ENCODE assay signal across 20 cellular contexts in the genomic region with DNA sequence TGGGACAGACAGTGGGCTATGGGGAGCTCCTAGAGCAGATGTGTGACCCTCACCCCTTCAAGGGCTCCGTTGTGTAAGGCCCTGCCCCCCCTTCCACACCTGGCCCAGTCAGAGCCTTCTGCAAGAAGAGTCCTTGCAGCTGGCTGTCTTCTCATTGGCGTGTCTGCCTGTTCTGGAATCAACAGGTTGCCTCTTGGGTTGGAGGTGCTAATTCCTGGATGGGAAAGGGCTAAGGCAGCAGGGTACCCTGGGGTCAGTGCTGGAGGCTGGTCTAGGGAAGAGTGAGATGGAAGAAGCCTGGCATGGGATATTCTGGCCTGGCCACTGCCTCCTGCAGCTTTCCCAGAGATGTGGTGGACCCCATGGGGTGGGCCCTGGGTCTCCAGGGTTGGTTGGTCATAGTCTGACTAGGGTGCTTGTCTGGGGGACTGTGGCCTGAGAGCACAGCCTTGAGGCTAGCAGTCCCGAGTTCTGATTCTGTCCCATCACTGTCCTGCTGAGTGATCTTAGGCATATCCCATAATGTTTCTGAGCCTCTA. TPM values are rescaled to one million over a fixed set of nuclear protein-coding genes. Genes with fewer than 3 reads are reported as not detected.
DNase-seq lines count a peak whose midpoint lies in the region; ATAC-seq and TF ChIP-seq lines count a peak whose summit lies in the region.
"Had no signal": no experiment of that assay in that cellular context is flagged by ENCODE, and none has a peak within 500 bp of the region (broad histone marks: within the 10 kb centered on the region; RNA-seq: fewer than 3 reads in every experiment).

No MANE protein-coding gene starts in this region.

- intact Hi-C loops in CD4-positive, alpha-beta memory T cell (cut with micrococcal nuclease), result no loop called here
- intact Hi-C loops in activated T-helper 2 cell treated with anti-CD3 and anti-CD28 coated beads, Interferon-gamma antibody, Interleukin-2, Interleukin-4, amounts not matched to agents 10 μg/mL and 5 μg/mL and 100 μg/mL, durations not matched to agents 14 hours and 24 hours and 36 hours (cut with micrococcal nuclease), result loop anchor here (10.0 kb wide), 1 partner anchor 1321 kb away; a partner anchor contains a TSS

- TF ChIP-seq CTCF in chondrocyte (IDR thresholded peaks at IDR 0.05), result no peak

- H3K36me3 Mint-ChIP-seq in CD4-positive, alpha-beta memory T cell, result peaks cover 18 to 33% of the 10 kb centered on the region in 2 donors
- peaks cover 36% of the 10 kb centered on the region for H3K36me3 Mint-ChIP-seq in activated T-helper 2 cell treated with anti-CD3 and anti-CD28 coated beads, Interferon-gamma antibody, Interleukin-2, Interleukin-4, amounts not matched to agents 10 μg/mL and 5 μg/mL and 100 μg/mL, durations not matched to agents 14 hours and 24 hours and 36 hours (ENCODE audit: low read depth)
- H3K36me3 Mint-ChIP-seq in natural killer cell treated with Interleukin-12 subunit alpha and Interleukin-12 subunit beta and Interleukin-15 and Interleukin-18, amount 100 ng/mL, for 72 hours, result peaks cover 5% of the 10 kb centered on the region
- peaks cover under 1% of the 10 kb centered on the region for H3K36me3 Mint-ChIP-seq in chondrocyte (ENCODE audit: low read depth)
- H3K36me3 Mint-ChIP-seq: neural progenitor cell had no signal

- no peaks in the 10 kb centered on the region for H3K27me3 Mint-ChIP-seq in CD4-positive, alpha-beta memory T cell
- no peaks in the 10 kb centered on the region for H3K27me3 Mint-ChIP-seq in activated T-helper 2 cell treated with anti-CD3 and anti-CD28 coated beads, Interferon-gamma antibody, Interleukin-2, Interleukin-4, amounts not matched to agents 10 μg/mL and 5 μg/mL and 100 μg/mL, durations not matched to agents 14 hours and 24 hours and 36 hours (ENCODE audit: low read depth)
- no peaks in the 10 kb centered on the region for H3K27me3 Mint-ChIP-seq in natural killer cell treated with Interleukin-12 subunit alpha and Interleukin-12 subunit beta and Interleukin-15 and Interleukin-18, amount 100 ng/mL, for 72 hours
- no peaks in the 10 kb centered on the region for H3K27me3 Mint-ChIP-seq in chondrocyte (ENCODE audit: low read depth)

- no peak overlapping the region for H3K9ac ChIP-seq in BLaER1 treated with 17β-estradiol and CSF1 and Interleukin-3, amounts not matched to agents 10 nM and 100 nM
- H3K9ac ChIP-seq: neural progenitor cell had no signal

- peaks cover 25 to 70% (median 48%) of the 10 kb centered on the region in 11 experiments for H3K36me3 ChIP-seq in BLaER1 treated with 17β-estradiol and CSF1 and Interleukin-3, amounts not matched to agents 10 nM and 100 nM
- H3K36me3 ChIP-seq in CD4-positive, alpha-beta memory T cell (ENCODE audit: insufficient read depth, low read length), result peaks cover 7% of the 10 kb centered on the region
- H3K36me3 ChIP-seq: cardiac muscle cell, neural progenitor cell, SJCRH30 had no signal

- POLR2A ChIA-PET in CD4-positive, alpha-beta memory T cell (lab: Charles Lee; ENCODE audit: partially characterized antibody), result interaction anchor here (1.4 to 10.9 kb wide), 3 partner anchors 8 to 284 kb away, joined by 4 to 251 read pairs (median 114); a partner anchor contains a TSS

- H3K27ac ChIP-seq in BLaER1 treated with 17β-estradiol and CSF1 and Interleukin-3, amounts not matched to agents 10 nM and 100 nM, result peak overlapping the region in 1 of 11 experiments; percentile 86; a peak in 2 of 22 replicates
- H3K27ac ChIP-seq in CD4-positive, alpha-beta memory T cell (ENCODE audit: low read depth, low read length), result peak overlapping the region; percentile 37
- H3K27ac ChIP-seq: cardiac muscle cell, neural progenitor cell, PC-9, SJCRH30 had no signal

- CTCF ChIA-PET in CD4-positive, alpha-beta memory T cell (lab: Charles Lee; ENCODE audit: partially characterized antibody), result interaction anchor here (1.2 to 17.7 kb wide), 3 partner anchors 10 to 176 kb away, joined by 5 to 324 read pairs (median 9); a partner anchor contains a TSS

- H3K4me2 ChIP-seq in BLaER1 treated with 17β-estradiol and CSF1 and Interleukin-3, amounts not matched to agents 10 nM and 100 nM, result peak overlapping the region in 7 of 11 experiments; percentile 10 to 99 (median 97); a peak in 12 of 22 replicates
- H3K4me2 ChIP-seq: neural progenitor cell, PC-9 had no signal

- peaks cover 73 to 96% (median 83%) of the 10 kb centered on the region in 4 donors for H3K4me1 Mint-ChIP-seq in CD4-positive, alpha-beta memory T cell
- H3K4me1 Mint-ChIP-seq in activated T-helper 2 cell treated with anti-CD3 and anti-CD28 coated beads, Interferon-gamma antibody, Interleukin-2, Interleukin-4, amounts not matched to agents 10 μg/mL and 5 μg/mL and 100 μg/mL, durations not matched to agents 14 hours and 24 hours and 36 hours (ENCODE audit: low read depth), result peaks cover 70% of the 10 kb centered on the region
- H3K4me1 Mint-ChIP-seq in natural killer cell treated with Interleukin-12 subunit alpha and Interleukin-12 subunit beta and Interleukin-15 and Interleukin-18, amount 100 ng/mL, for 72 hours (ENCODE audit: low read depth in 2 of 2), result peaks cover 66% of the 10 kb centered on the region in 2 donors
- peaks cover 36% of the 10 kb centered on the region for H3K4me1 Mint-ChIP-seq in chondrocyte (ENCODE audit: low read depth)

- H3K27me3 ChIP-seq in BLaER1 treated with 17β-estradiol and CSF1 and Interleukin-3, amounts not matched to agents 10 nM and 100 nM, result no peaks in the 10 kb centered on the region
- no peaks in the 10 kb centered on the region for H3K27me3 ChIP-seq in CD4-positive, alpha-beta memory T cell (ENCODE audit: insufficient read depth, low read length)
- H3K27me3 ChIP-seq: cardiac muscle cell, SJCRH30 had no signal

- H3K4me1 ChIP-seq in BLaER1 treated with 17β-estradiol and CSF1 and Interleukin-3, amounts not matched to agents 10 nM and 100 nM, result peaks cover 51 to 95% (median 90%) of the 10 kb centered on the region in 10 experiments
- peaks cover 94% of the 10 kb centered on the region for H3K4me1 ChIP-seq in CD4-positive, alpha-beta memory T cell (ENCODE audit: insufficient read depth, low read length)
- H3K4me1 ChIP-seq: neural progenitor cell had no signal

- peaks cover 0 to 58% (median 0%) of the 10 kb centered on the region in 11 experiments; a peak in 4 of 22 replicates for H4K20me1 ChIP-seq in BLaER1 treated with 17β-estradiol and CSF1 and Interleukin-3, amounts not matched to agents 10 nM and 100 nM

- no peak for ATAC-seq in natural killer cell treated with Interleukin-12 subunit alpha and Interleukin-12 subunit beta and Interleukin-15 and Interleukin-18, amount 100 ng/mL, for 72 hours
- ATAC-seq in HG02642 (IDR thresholded peaks at IDR 0.05; ENCODE audit: poor library complexity, unreplicated experiment) (no peak), GM19035 (IDR thresholded peaks at IDR 0.05; ENCODE audit: unreplicated experiment) (no peak)
- ATAC-seq: K562 had no signal

- H3K27ac Mint-ChIP-seq in CD4-positive, alpha-beta memory T cell, result peak overlapping the region; percentile 62 to 97 (median 86)
- peak overlapping the region; percentile 47 for H3K27ac Mint-ChIP-seq in activated T-helper 2 cell treated with anti-CD3 and anti-CD28 coated beads, Interferon-gamma antibody, Interleukin-2, Interleukin-4, amounts not matched to agents 10 μg/mL and 5 μg/mL and 100 μg/mL, durations not matched to agents 14 hours and 24 hours and 36 hours
- H3K27ac Mint-ChIP-seq in natural killer cell treated with Interleukin-12 subunit alpha and Interleukin-12 subunit beta and Interleukin-15 and Interleukin-18, amount 100 ng/mL, for 72 hours, result peak overlapping the region; percentile 41 to 90
- no peak overlapping the region for H3K27ac Mint-ChIP-seq in chondrocyte (ENCODE audit: unreplicated experiment)
- H3K27ac Mint-ChIP-seq: mesothelial cell of epicardium, neural progenitor cell had no signal

- H3K9me3 Mint-ChIP-seq in CD4-positive, alpha-beta memory T cell, result no peaks in the 10 kb centered on the region
- H3K9me3 Mint-ChIP-seq in activated T-helper 2 cell treated with anti-CD3 and anti-CD28 coated beads, Interferon-gamma antibody, Interleukin-2, Interleukin-4, amounts not matched to agents 10 μg/mL and 5 μg/mL and 100 μg/mL, durations not matched to agents 14 hours and 24 hours and 36 hours, result no peaks in the 10 kb centered on the region
- H3K9me3 Mint-ChIP-seq in natural killer cell treated with Interleukin-12 subunit alpha and Interleukin-12 subunit beta and Interleukin-15 and Interleukin-18, amount 100 ng/mL, for 72 hours, result no peaks in the 10 kb centered on the region
- no peaks in the 10 kb centered on the region for H3K9me3 Mint-ChIP-seq in chondrocyte (ENCODE audit: low read depth)
- H3K9me3 Mint-ChIP-seq: mesothelial cell of epicardium, neural progenitor cell had no signal

- no peaks in the 10 kb centered on the region for H3K9me3 ChIP-seq in BLaER1 treated with 17β-estradiol and CSF1 and Interleukin-3, amounts not matched to agents 10 nM and 100 nM (replicated peaks in 1 of 11)
- H3K9me3 ChIP-seq in CD4-positive, alpha-beta memory T cell (ENCODE audit: control insufficient read depth in 1 of 2, low read length in 2 of 2), result no peaks in the 10 kb centered on the region
- H3K9me3 ChIP-seq: SJCRH30 had no signal

- H3K4me3 Mint-ChIP-seq in CD4-positive, alpha-beta memory T cell, result peak overlapping the region in 6 of 8 donors; percentile 17 to 66 (median 51)
- no peak overlapping the region for H3K4me3 Mint-ChIP-seq in activated T-helper 2 cell treated with anti-CD3 and anti-CD28 coated beads, Interferon-gamma antibody, Interleukin-2, Interleukin-4, amounts not matched to agents 10 μg/mL and 5 μg/mL and 100 μg/mL, durations not matched to agents 14 hours and 24 hours and 36 hours (ENCODE audit: low read depth)
- peak overlapping the region; percentile 70 for H3K4me3 Mint-ChIP-seq in natural killer cell treated with Interleukin-12 subunit alpha and Interleukin-12 subunit beta and Interleukin-15 and Interleukin-18, amount 100 ng/mL, for 72 hours
- no peak overlapping the region for H3K4me3 Mint-ChIP-seq in chondrocyte (ENCODE audit: unreplicated experiment)
- H3K4me3 Mint-ChIP-seq: mesothelial cell of epicardium, neural progenitor cell had no signal

- no peak overlapping the region for H3K4me3 ChIP-seq in BLaER1 treated with 17β-estradiol and CSF1 and Interleukin-3, amounts not matched to agents 10 nM and 100 nM
- H3K4me3 ChIP-seq in CD4-positive, alpha-beta memory T cell (ENCODE audit: low read length in 2 of 2), result no peak overlapping the region
- H3K4me3 ChIP-seq: cardiac muscle cell, K562, neural progenitor cell, PC-9, SJCRH30 had no signal

- no peak for DNase-seq in CD4-positive, alpha-beta memory T cell
- no peak for DNase-seq in activated T-helper 2 cell treated with anti-CD3 and anti-CD28 coated beads, Interferon-gamma antibody, Interleukin-2, Interleukin-4, amounts not matched to agents 10 μg/mL and 5 μg/mL and 100 μg/mL, durations not matched to agents 14 hours and 24 hours and 36 hours (ENCODE audit: low spot score)
- peak; percentile 32 for DNase-seq in natural killer cell treated with Interleukin-12 subunit alpha and Interleukin-12 subunit beta and Interleukin-15 and Interleukin-18, amount 100 ng/mL, for 72 hours (ENCODE audit: low spot score)
- DNase-seq in chondrocyte (ENCODE audit: low spot score), result no peak
- DNase-seq: effector CD4-positive, alpha-beta T cell; EL; glutamatergic neuron; MV-4-11; NCI-H187 treated with DMSO at 0.1 percent for 48 hours; NCI-H226; PC-9; SJCRH30 had no signal

RNA-seq across cellular contexts. Expression of a gene that starts 5.1 kb away (rescaled TPM):
- total RNA-seq in CD4-positive, alpha-beta memory T cell, result 10 to 100 TPM; 40.0 to 40.9 TPM
- polyA plus RNA-seq in CD4-positive, alpha-beta memory T cell, result 100 to 1,000 TPM; 110 to 138 TPM
- 43.1 TPM in 2 replicates for total RNA-seq in activated T-helper 2 cell treated with anti-CD3 and anti-CD28 coated beads, Interferon-gamma antibody, Interleukin-2, Interleukin-4, amounts not matched to agents 10 μg/mL and 5 μg/mL and 100 μg/mL, durations not matched to agents 14 hours and 24 hours and 36 hours
- total RNA-seq in natural killer cell treated with Interleukin-12 subunit alpha and Interleukin-12 subunit beta and Interleukin-15 and Interleukin-18, amount 100 ng/mL, for 72 hours, result 10 to 100 TPM; 27.0 to 31.9 TPM
- total RNA-seq in chondrocyte, result 43.0 to 45.0 TPM (median 45.0 TPM) in 3 replicates

RNA-seq across cellular contexts. Expression of a gene that starts 30.7 kb away (rescaled TPM):
- total RNA-seq in CD4-positive, alpha-beta memory T cell, result 1 to 10 TPM; 1.1 to 1.9 TPM
- polyA plus RNA-seq in CD4-positive, alpha-beta memory T cell, result under 1 TPM in 1 of 2 donors, not detected in 1; 0.07 TPM
- 0.23 and 0.27 TPM in 2 replicates for total RNA-seq in activated T-helper 2 cell treated with anti-CD3 and anti-CD28 coated beads, Interferon-gamma antibody, Interleukin-2, Interleukin-4, amounts not matched to agents 10 μg/mL and 5 μg/mL and 100 μg/mL, durations not matched to agents 14 hours and 24 hours and 36 hours
- total RNA-seq in natural killer cell treated with Interleukin-12 subunit alpha and Interleukin-12 subunit beta and Interleukin-15 and Interleukin-18, amount 100 ng/mL, for 72 hours, result 1 to 10 TPM in 1 of 2 donors, under 1 TPM in 1; 0.90 to 1.0 TPM
- total RNA-seq in chondrocyte, result 0.10 TPM in 2 of 3 replicates, not detected in the other
- total RNA-seq: K562, pulmonary artery endothelial cell had no signal
- polyA plus RNA-seq: cardiac muscle cell, K562 had no signal

Comparison
In these comparisons a context has a peak if more than half of its experiments do, and no peak if none do; other contexts are left out.
1. H3K4me3 Mint-ChIP-seq: peak in CD4-positive, alpha-beta memory T cell (6 of 8) and natural killer cell treated with Interleukin-12 subunit alpha and Interleukin-12 subunit beta and Interleukin-15 and Interleukin-18, amount 100 ng/mL, for 72 hours (single experiment); none in activated T-helper 2 cell treated with anti-CD3 and anti-CD28 coated beads, Interferon-gamma antibody, Interleukin-2, Interleukin-4, amounts not matched to agents 10 μg/mL and 5 μg/mL and 100 μg/mL, durations not matched to agents 14 hours and 24 hours and 36 hours (single experiment) and chondrocyte (single experiment).